ENCODE assay signal across 13 cellular contexts in genomic region chr1:116066868-116067563, GRCh38. TPM values are rescaled to one million over a fixed set of nuclear protein-coding genes. Genes with fewer than 3 reads are reported as not detected.
DNase-seq lines count a peak whose midpoint lies in the region; ATAC-seq, FAIRE-seq and TF ChIP-seq lines count a peak whose summit lies in the region.
"Had no signal": no experiment of that assay in that cellular context is flagged by ENCODE, and none has a peak within 500 bp of the region (broad histone marks: within the 10 kb centered on the region; RNA-seq: fewer than 3 reads in every experiment).

No MANE protein-coding gene starts in this region.

- ATAC-seq in GM19467 (IDR thresholded peaks at IDR 0.05; ENCODE audit: unreplicated experiment), result no peak

- no peaks in the 10 kb centered on the region for H3K27me3 ChIP-seq in skeletal muscle satellite cell (ENCODE audit: control insufficient read depth, insufficient read depth, low read length)

- FAIRE-seq in RCC 7860 (lab: Jason Lieb, UNC), result no peak

- DNase-seq in EH (ENCODE audit: low read depth), result peak; percentile 86
- peak; percentile 5 for DNase-seq in SW480 (ENCODE audit: low spot score)
- DNase-seq in fibroblast of villous mesenchyme (ENCODE audit: low read depth), result peak; percentile 86
- DNase-seq in RCC 7860 (ENCODE audit: low spot score), result no peak
- no peak for DNase-seq in AML-193 (lab: John Stamatoyannopoulos, UW)
- DNase-seq in mucosa of gallbladder (ENCODE audit: low spot score), result no peak
- DNase-seq: activated T-cell treated with anti-CD3 and anti-CD28 coated beads, Interleukin-2, amount 50 U/mL, for 1 hour; central memory CD4-positive, alpha-beta T cell; COR-L47; NCI-H2029; retina had no signal

- no peaks in the 10 kb centered on the region for H3K9me3 ChIP-seq in skeletal muscle satellite cell (replicated peaks; ENCODE audit: low read length)

- H3K4me2 ChIP-seq in skeletal muscle satellite cell (ENCODE audit: low read length), result peak overlapping the region; percentile 70

- no peak for TF ChIP-seq CTCF in fibroblast of villous mesenchyme (IDR thresholded peaks at IDR 0.05; ENCODE audit: insufficient read depth, low read depth, low read length)

- no peaks in the 10 kb centered on the region for H3K36me3 ChIP-seq in skeletal muscle satellite cell (ENCODE audit: insufficient read depth, low read length)

- H3K9ac ChIP-seq in skeletal muscle satellite cell (ENCODE audit: low read depth, low read length), result peak overlapping the region; percentile 72

- peaks cover 26% of the 10 kb centered on the region for H3K4me1 ChIP-seq in skeletal muscle satellite cell (ENCODE audit: control insufficient read depth, insufficient read depth, low read length)

- H3K4me3 ChIP-seq in fibroblast of villous mesenchyme (ENCODE audit: low read depth, low read length) (no peak overlapping the region), skeletal muscle satellite cell (ENCODE audit: low read length) (peak overlapping the region; percentile 29)

RNA-seq across cellular contexts. Expression of gene MAB21L3, which starts 44.2 kb away (rescaled TPM):
- total RNA-seq in fibroblast of villous mesenchyme, result under 0.01 TPM in 2 replicates
- total RNA-seq in skeletal muscle satellite cell (2012; rRNA removed), result under 0.01 TPM in 2 replicates
- total RNA-seq in mucosa of gallbladder, result not detected

Comparison
In these comparisons a context has a peak if more than half of its experiments do, and no peak if none do; other contexts are left out.
1. DNase-seq: peak in EH (single experiment), SW480 (single experiment) and fibroblast of villous mesenchyme (single experiment); none in RCC 7860 (single experiment), AML-193 (0 of 2) and mucosa of gallbladder (single experiment).